Comparison of ENCODE assay signal across 15 cellular contexts in the genomic region with DNA sequence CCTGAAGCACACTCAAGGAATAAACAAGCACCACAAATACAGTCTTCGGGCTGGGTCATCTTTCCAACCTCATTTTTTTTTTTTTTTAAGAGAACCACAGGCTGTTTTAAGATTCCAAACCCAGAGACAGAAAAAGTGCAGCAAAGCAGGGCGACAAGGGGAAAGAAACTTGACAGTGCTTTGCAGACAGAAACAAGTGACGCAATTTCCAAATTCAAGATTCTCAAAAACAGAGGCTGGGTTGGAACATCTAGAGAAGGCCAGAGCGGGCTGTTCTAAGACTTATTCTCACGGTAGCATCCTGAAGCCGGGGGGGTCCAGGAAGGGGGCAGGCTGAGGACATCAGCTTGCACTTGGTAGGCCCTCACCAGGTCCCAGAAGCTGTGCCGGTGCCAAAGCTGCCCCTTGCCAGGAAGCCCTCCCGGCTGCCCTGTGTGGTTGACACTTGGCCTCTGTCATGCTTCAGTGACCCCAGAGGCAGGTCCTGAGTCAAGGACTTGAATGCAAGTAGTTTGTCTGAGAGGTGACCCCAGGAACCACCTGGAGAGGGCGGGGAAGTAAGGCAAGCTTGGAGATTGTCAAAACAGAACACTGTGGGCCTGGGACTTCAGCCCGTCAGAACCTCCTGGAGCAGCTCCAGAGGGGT. TPM values are rescaled to one million over a fixed set of nuclear protein-coding genes. Genes with fewer than 3 reads are reported as not detected.
A peak's percentile ranks its signal among the peaks of the same experiment; 100 is the strongest.
DNase-seq lines count a peak whose midpoint lies in the region; ATAC-seq and TF ChIP-seq lines count a peak whose summit lies in the region.
"Had no signal": no experiment of that assay in that cellular context is flagged by ENCODE, and none has a peak within 500 bp of the region (broad histone marks: within the 10 kb centered on the region; RNA-seq: fewer than 3 reads in every experiment).

No MANE protein-coding gene starts in this region.

- no peak overlapping the region for H2BK5ac ChIP-seq in neuronal stem cell (ENCODE audit: low read length)

- H2AK5ac ChIP-seq in neuronal stem cell (ENCODE audit: low read depth, low read length): no peak overlapping the region

- H3K9me3 ChIP-seq in neuronal stem cell (replicated peaks in 1 of 2; ENCODE audit: control insufficient read depth in 2 of 2, insufficient read depth in 1 of 2, low read depth in 1 of 2, low read length in 2 of 2): no peaks in the 10 kb centered on the region
- H3K9me3 ChIP-seq: A549, BE2C had no signal

- no peak overlapping the region for H2BK120ac ChIP-seq in neuronal stem cell (ENCODE audit: low read depth, low read length)

- no peaks in the 10 kb centered on the region for H3K79me1 ChIP-seq in neuronal stem cell (ENCODE audit: low read depth, low read length)

- H3K27ac Mint-ChIP-seq in activated naive CD4-positive, alpha-beta T cell treated with anti-CD3 and anti-CD28 coated beads, Interleukin-2, amount 10 ng/mL, durations not matched to agents 7 days and 5 days: no peak overlapping the region
- H3K27ac Mint-ChIP-seq: CD8-positive, alpha-beta memory T cell; HFFc6 had no signal

- no peak overlapping the region for H3K4me3 Mint-ChIP-seq in activated naive CD4-positive, alpha-beta T cell treated with anti-CD3 and anti-CD28 coated beads, Interleukin-2, amount 10 ng/mL, durations not matched to agents 7 days and 5 days
- H3K4me3 Mint-ChIP-seq: CD8-positive, alpha-beta memory T cell; HFFc6 had no signal

- H4K8ac ChIP-seq in neuronal stem cell (ENCODE audit: low read depth, low read length): no peak overlapping the region

- H3K36me3 Mint-ChIP-seq in activated naive CD4-positive, alpha-beta T cell treated with anti-CD3 and anti-CD28 coated beads, Interleukin-2, amount 10 ng/mL, durations not matched to agents 7 days and 5 days: no peaks in the 10 kb centered on the region
- H3K36me3 Mint-ChIP-seq: CD8-positive, alpha-beta memory T cell had no signal

- H3K9ac ChIP-seq in neuronal stem cell (ENCODE audit: low read depth, low read length, poor library complexity): peak overlapping the region; percentile 75

- H3K27me3 Mint-ChIP-seq in activated naive CD4-positive, alpha-beta T cell treated with anti-CD3 and anti-CD28 coated beads, Interleukin-2, amount 10 ng/mL, durations not matched to agents 7 days and 5 days: peaks cover 36% of the 10 kb centered on the region

- peaks cover 3 to 53% of the 10 kb centered on the region in 2 donors for H3K36me3 ChIP-seq in neuronal stem cell (replicated peaks in 1 of 2; ENCODE audit: control insufficient read depth in 2 of 2, insufficient read depth in 2 of 2, low read length in 2 of 2)
- H3K36me3 ChIP-seq: BE2C had no signal

- H2BK12ac ChIP-seq in neuronal stem cell (ENCODE audit: low read length): no peak overlapping the region

- CTCF ChIA-PET in activated naive CD4-positive, alpha-beta T cell treated with anti-CD3 and anti-CD28 coated beads, Interleukin-2, amount 10 ng/mL, durations not matched to agents 7 days and 5 days (lab: Charles Lee): no interaction called here

- no CpG with 5 or more reads among the region's 10 CpGs for WGBS in neuronal stem cell (ENCODE audit: extremely low coverage in 2 of 2, insufficient read length in 2 of 2, insufficient replicate concordance in 1 of 2), 2 donors

- no peak overlapping the region for H3K18ac ChIP-seq in neuronal stem cell (ENCODE audit: low read length)

- no peak overlapping the region for H2BK15ac ChIP-seq in neuronal stem cell (ENCODE audit: low read length)

- H3K9me3 Mint-ChIP-seq in activated naive CD4-positive, alpha-beta T cell treated with anti-CD3 and anti-CD28 coated beads, Interleukin-2, amount 10 ng/mL, durations not matched to agents 7 days and 5 days: no peaks in the 10 kb centered on the region
- H3K9me3 Mint-ChIP-seq: HFFc6 had no signal

- H3K4ac ChIP-seq in neuronal stem cell (ENCODE audit: low read length): no peak overlapping the region

- H3K4me2 ChIP-seq in neuronal stem cell (ENCODE audit: insufficient read depth, low read length, poor library complexity, severe bottlenecking): no peak overlapping the region
- H3K4me2 ChIP-seq: A549 had no signal

- no peak overlapping the region for H4K91ac ChIP-seq in neuronal stem cell (ENCODE audit: low read depth, low read length, poor library complexity)

- H3K4me3 ChIP-seq in GM12865 (ENCODE audit: low read depth, low read length) (no peak overlapping the region), neuronal stem cell (ENCODE audit: low read length in 2 of 2) (no peak overlapping the region)
- H3K4me3 ChIP-seq: A549 had no signal

- H3K4me1 Mint-ChIP-seq in activated naive CD4-positive, alpha-beta T cell treated with anti-CD3 and anti-CD28 coated beads, Interleukin-2, amount 10 ng/mL, durations not matched to agents 7 days and 5 days: no peaks in the 10 kb centered on the region
- H3K4me1 Mint-ChIP-seq: CD8-positive, alpha-beta memory T cell had no signal

- TF ChIP-seq CTCF in GM12865 (IDR thresholded peaks at IDR 0.05; ENCODE audit: insufficient read depth, low read depth, low read length, missing control alignments): no peak

- peak overlapping the region; percentile 81 for H3K23ac ChIP-seq in neuronal stem cell (ENCODE audit: low read depth, low read length, poor library complexity)

- H3K4me1 ChIP-seq in neuronal stem cell (ENCODE audit: control insufficient read depth in 2 of 2, insufficient read depth in 1 of 2, low read depth in 1 of 2, low read length in 2 of 2): peaks cover 19 to 23% of the 10 kb centered on the region in 2 donors
- H3K4me1 ChIP-seq: BE2C had no signal

- no peak overlapping the region for H3K14ac ChIP-seq in neuronal stem cell (ENCODE audit: low read length)

- H3K27me3 ChIP-seq in neuronal stem cell (ENCODE audit: control insufficient read depth in 3 of 3, insufficient read depth in 3 of 3, low read depth in 1 of 3, low read length in 3 of 3): peaks cover 0 to 2% (median 0%) of the 10 kb centered on the region in 3 experiments
- H3K27me3 ChIP-seq: BE2C had no signal

- ATAC-seq in HG02798 (IDR thresholded peaks at IDR 0.05; ENCODE audit: poor library complexity, unreplicated experiment): no peak
- ATAC-seq: A549 had no signal

- DNase-seq in GM12865 (ENCODE audit: low read depth): peak; percentile 47
- peak; percentile 34 for DNase-seq in NAMALWA (ENCODE audit: low spot score)
- DNase-seq in glomerular visceral epithelial cell (ENCODE audit: extremely low spot score): peak; percentile 7
- no peak for DNase-seq in neuronal stem cell (ENCODE audit: low spot score)
- DNase-seq in NCI-H2196 treated with DMSO at 0.1 percent for 48 hours (lab: John Stamatoyannopoulos, UW; ENCODE audit: unreplicated experiment): no peak
- no peak for DNase-seq in GDM1 (lab: John Stamatoyannopoulos, UW)
- no peak for DNase-seq in activated naive CD4-positive, alpha-beta T cell treated with anti-CD3 and anti-CD28 coated beads, Interleukin-2, amount 10 ng/mL, durations not matched to agents 7 days and 5 days
- DNase-seq: BE2C; Caco-2; CD8-positive, alpha-beta memory T cell; HCEC 1CT; HFFc6 had no signal

- H2AFZ ChIP-seq in neuronal stem cell (ENCODE audit: low read length): no peak overlapping the region

- no peak overlapping the region for H3K27ac ChIP-seq in neuronal stem cell (replicated peaks; ENCODE audit: low read length)
- H3K27ac ChIP-seq: A549 had no signal

RNA-seq across cellular contexts. Expression of a gene that starts 50.5 kb away (rescaled TPM):
- 17.6 TPM for polyA plus RNA-seq in neuronal stem cell (2013, experiment 1 of 2)
- 17.7 TPM for polyA plus RNA-seq in neuronal stem cell (2013, experiment 2 of 2)
- polyA plus RNA-seq: AG04450; CD8-positive, alpha-beta memory T cell had no signal

Comparison
In these comparisons a context has a peak if more than half of its experiments do, and no peak if none do; other contexts are left out.
1. DNase-seq: peak in GM12865 (single experiment), NAMALWA (single experiment) and glomerular visceral epithelial cell (single experiment); none in neuronal stem cell (single experiment), NCI-H2196 treated with DMSO at 0.1 percent for 48 hours (single experiment), GDM1 (single experiment) and activated naive CD4-positive, alpha-beta T cell treated with anti-CD3 and anti-CD28 coated beads, Interleukin-2, amount 10 ng/mL, durations not matched to agents 7 days and 5 days (single experiment).